28 cellular contexts compared by ENCODE assay signal in the genomic region with DNA sequence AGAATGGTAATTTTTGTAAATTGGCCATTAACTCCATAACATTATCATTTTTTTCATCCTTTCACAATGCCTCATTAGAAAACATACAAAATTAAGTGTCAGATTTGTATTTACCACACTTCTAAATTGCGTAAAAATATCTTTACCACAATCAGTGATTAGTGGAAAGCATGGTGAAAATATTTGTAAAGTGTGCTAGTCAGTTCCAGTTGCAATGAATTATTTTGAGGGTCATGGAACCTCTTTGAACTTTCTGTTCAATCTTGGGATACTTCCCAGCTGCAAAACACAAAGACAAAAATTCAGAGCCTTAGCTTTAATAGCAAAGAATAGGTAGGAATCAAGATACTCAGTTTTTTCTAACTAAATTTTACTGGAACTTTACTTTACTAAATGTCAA. TPM values are rescaled to one million over a fixed set of nuclear protein-coding genes. Genes with fewer than 3 reads are reported as not detected.
DNase-seq lines count a peak whose midpoint lies in the region; ATAC-seq, FAIRE-seq and TF ChIP-seq lines count a peak whose summit lies in the region.
"Had no signal": no experiment of that assay in that cellular context is flagged by ENCODE, and none has a peak within 500 bp of the region (broad histone marks: within the 10 kb centered on the region; RNA-seq: fewer than 3 reads in every experiment).

No MANE protein-coding gene starts in this region.

- H2BK5ac ChIP-seq in IMR-90 (ENCODE audit: low read depth, low read length, poor library complexity, severe bottlenecking), result peak overlapping the region; percentile 70

- TF ChIP-seq EP300 in A549 (IDR thresholded peaks at IDR 0.05) (no peak), gastroesophageal sphincter (IDR thresholded peaks at IDR 0.05) (no peak)

- CTCF ChIA-PET in A549 (lab: Yijun Ruan, JAX) (interaction anchor here (1.5 kb wide), 1 partner anchor 8 kb away, joined by 10 read pairs; no protein-coding TSS in a partner anchor), IMR-90 (lab: Yijun Ruan, JAX) (no interaction called here)

- H2AK5ac ChIP-seq in IMR-90 (ENCODE audit: low read depth, low read length), result no peak overlapping the region

- H3K79me1 ChIP-seq in IMR-90 (ENCODE audit: low read depth in 1 of 2, low read length in 2 of 2), result peaks cover 3 to 4% of the 10 kb centered on the region in 2 experiments; a peak in 2 of 4 replicates

- H3K4me1 ChIP-seq in A549 (0 out of 3 replicates have a peak, but pooled peaks cover 10% of the 10 kb centered on the region), IMR-90 (ENCODE audit: control insufficient read depth, insufficient read depth, low read length) (peaks cover 7% of the 10 kb centered on the region), gastroesophageal sphincter (peaks cover 0 to 40% (median 8%) of the 10 kb centered on the region in 3 donors), skeletal muscle satellite cell (ENCODE audit: control insufficient read depth, insufficient read depth, low read length) (peaks cover 52% of the 10 kb centered on the region), body of pancreas (peaks cover 7% of the 10 kb centered on the region), Peyer's patch (no peaks in the 10 kb centered on the region)
- H3K4me1 ChIP-seq: parathyroid adenoma, upper lobe of right lung had no signal

- DNase-seq in A549 (ENCODE audit: low read depth in 1 of 2, low spot score in 1 of 2), result no peak
- no peak for DNase-seq in IMR-90
- no peak for DNase-seq in SIG-M5 treated with dmso at 0.1 percent for 504 hours (lab: John Stamatoyannopoulos, UW; ENCODE audit: unreplicated experiment)
- DNase-seq in NCI-H2081 (lab: John Stamatoyannopoulos, UW), result no peak
- DNase-seq in body of pancreas, result no peak
- DNase-seq in Peyer's patch, result no peak
- DNase-seq: ACHN; activated CD4-positive, alpha-beta T cell treated with anti-CD3 and anti-CD28 coated beads, Interleukin-2, amount 50 U/mL, for 1 hour; effector CD8-positive, alpha-beta T cell; erythroblast; left colon; MG63; NCI-H1417; NCI-H2107; NCI-H510A; NK-92 treated with Interleukin-12 subunit alpha and Interleukin-12 subunit beta, amount 100 ng/mL, for 24 hours; stimulated activated CD4-positive, alpha-beta T cell treated with anti-CD3 and anti-CD28 coated beads, Interleukin-2, amount 100 ng/mL, for 48 hours; stimulated activated naive CD4-positive, alpha-beta T cell treated with Interleukin-2 at 50 U/mL for 16 hours; upper lobe of right lung; WERI-Rb-1 had no signal

- H2BK15ac ChIP-seq in IMR-90 (ENCODE audit: low read depth, low read length), result no peak overlapping the region

- no peak overlapping the region for H4K91ac ChIP-seq in IMR-90 (ENCODE audit: insufficient read depth, low read depth, low read length)

- in situ Hi-C loops in IMR-90 (cut with MboI; ENCODE audit: low sequenced_read_pairs), result loop anchor here (10.0 kb wide), 1 partner anchor 185 kb away; no protein-coding TSS in a partner anchor

- no peaks in the 10 kb centered on the region; the same call in 1 of the 2 replicates for H3K9me1 ChIP-seq in IMR-90 (ENCODE audit: insufficient read depth, low read length)

- no peaks in the 10 kb centered on the region for H4K20me1 ChIP-seq in IMR-90 (ENCODE audit: insufficient read depth, low read length)

- H2AK9ac ChIP-seq in IMR-90 (replicated peaks; ENCODE audit: low read depth, low read length, poor library complexity), result no peak overlapping the region

- H4K5ac ChIP-seq in IMR-90 (ENCODE audit: low read depth, low read length), result peak overlapping the region; percentile 53; the same call in 1 of the 2 replicates

- no peak for ATAC-seq in A549
- no peak for ATAC-seq in IMR-90 (ENCODE audit: low read depth)
- no peak for ATAC-seq in gastroesophageal sphincter
- no peak for ATAC-seq in body of pancreas
- ATAC-seq: activated naive CD4-positive, alpha-beta T cell treated with anti-CD3 and anti-CD28 coated beads, Interleukin-2, amount 50 U/mL, for 72 hours; left colon; natural killer cell treated with Interleukin-12 subunit alpha and Interleukin-12 subunit beta and Interleukin-15 and Interleukin-18, amount 100 ng/mL, for 72 hours; upper lobe of right lung had no signal

- H3K4me2 ChIP-seq in A549 (peak overlapping the region; percentile 50; the same call in 1 of the 3 replicates), IMR-90 (ENCODE audit: low read depth, low read length) (peak overlapping the region; percentile 74), skeletal muscle satellite cell (ENCODE audit: low read length) (peak overlapping the region; percentile 50)

- POLR2A ChIA-PET in A549 (lab: Yijun Ruan, JAX), result no interaction called here
- POLR2A ChIA-PET in IMR-90 (lab: Charles Lee; ENCODE audit: unreplicated experiment), result interaction anchor here (1.6 kb wide), 1 partner anchor 8 kb away, joined by 6 read pairs; no protein-coding TSS in a partner anchor

- H4K8ac ChIP-seq in IMR-90 (ENCODE audit: low read depth in 2 of 2, low read length in 2 of 2), result peak overlapping the region in 1 of 2 experiments; percentile 15; a peak in 2 of 4 replicates

- 94% methylated on average over 1 of the region's 1 CpG for WGBS in A549 (ENCODE audit: missing lambda C conversion rate)
- no CpG with 5 or more reads among the region's 1 CpG for WGBS in IMR-90 (ENCODE audit: extremely low coverage in 2 of 2, insufficient read length in 1 of 2), 2 experiments
- WGBS in gastroesophageal sphincter (ENCODE audit: low coverage in 1 of 2), 2 donors, result 16 to 33% methylated on average over 1 of the region's 1 CpG
- 53 to 57% methylated on average over 1 of the region's 1 CpG for WGBS in body of pancreas, 2 donors

- peak overlapping the region; percentile 54; the same call in 1 of the 2 replicates for H2BK120ac ChIP-seq in IMR-90 (ENCODE audit: low read depth, low read length)

- H3K4me3 ChIP-seq in A549 (no peak overlapping the region), IMR-90 (ENCODE audit: insufficient read depth, low read depth, low read length) (no peak overlapping the region), gastroesophageal sphincter (no peak overlapping the region), skeletal muscle satellite cell (ENCODE audit: low read length) (peak overlapping the region; percentile 12), body of pancreas (no peak overlapping the region), Peyer's patch (no peak overlapping the region)
- H3K4me3 ChIP-seq: MG63, upper lobe of right lung had no signal

- H3K9me3 ChIP-seq in A549 (no peaks in the 10 kb centered on the region), IMR-90 (ENCODE audit: control insufficient read depth, insufficient read depth, low read length) (no peaks in the 10 kb centered on the region), gastroesophageal sphincter (no peaks in the 10 kb centered on the region), skeletal muscle satellite cell (replicated peaks; ENCODE audit: low read length) (no peaks in the 10 kb centered on the region), body of pancreas (no peaks in the 10 kb centered on the region), Peyer's patch (no peaks in the 10 kb centered on the region)
- H3K9me3 ChIP-seq: MG63, upper lobe of right lung had no signal

- TF ChIP-seq RAD21 in A549 (conservative IDR thresholded peaks at IDR 0.05 in 1 of 2, IDR thresholded peaks at IDR 0.05 in 1 of 2) (no peak), IMR-90 (IDR thresholded peaks at IDR 0.05; ENCODE audit: low read length) (no peak)

- no peak overlapping the region for H2AFZ ChIP-seq in IMR-90 (replicated peaks; ENCODE audit: low read length, poor library complexity)
- H2AFZ ChIP-seq: parathyroid adenoma had no signal

- no peak overlapping the region for H3K23ac ChIP-seq in IMR-90 (ENCODE audit: low read depth, low read length)

- H3K56ac ChIP-seq in IMR-90 (ENCODE audit: extremely low read depth, insufficient read depth, low read length), result no peak overlapping the region

- H3K18ac ChIP-seq in IMR-90 (ENCODE audit: low read depth, low read length), result peak overlapping the region; percentile 89; the same call in 1 of the 2 replicates

- H3K27ac ChIP-seq in A549 (no peak overlapping the region), IMR-90 (ENCODE audit: insufficient read depth, low read length) (peak overlapping the region; percentile 57; the same call in 1 of the 2 replicates), gastroesophageal sphincter (peak overlapping the region in 3 of 4 donors; percentile 12 to 86 (median 63)), body of pancreas (no peak overlapping the region), Peyer's patch (peak overlapping the region in 2 of 4 donors; percentile 20 to 53)
- H3K27ac ChIP-seq: parathyroid adenoma, upper lobe of right lung, WERI-Rb-1 had no signal

- H3K27me3 ChIP-seq in IMR-90 (ENCODE audit: control insufficient read depth, insufficient read depth, low read length) (no peaks in the 10 kb centered on the region), gastroesophageal sphincter (no peaks in the 10 kb centered on the region), skeletal muscle satellite cell (ENCODE audit: control insufficient read depth, insufficient read depth, low read length) (no peaks in the 10 kb centered on the region), body of pancreas (no peaks in the 10 kb centered on the region), Peyer's patch (no peaks in the 10 kb centered on the region)
- H3K27me3 ChIP-seq: MG63, upper lobe of right lung had no signal

- no TSS peak for BruUV-seq in IMR-90 (replicated peaks; lab: Mats Ljungman, UMichigan)

- H3K9ac ChIP-seq in IMR-90 (ENCODE audit: low read depth, low read length) (peak overlapping the region; percentile 19), skeletal muscle satellite cell (ENCODE audit: low read depth, low read length) (no peak overlapping the region)
- H3K9ac ChIP-seq: parathyroid adenoma had no signal

- TF ChIP-seq CTCF in A549 (IDR thresholded peaks at IDR 0.05), result no peak
- TF ChIP-seq CTCF in IMR-90 (conservative IDR thresholded peaks at IDR 0.05; ENCODE audit: low read depth, low read length), result no peak
- no peak for TF ChIP-seq CTCF in gastroesophageal sphincter (IDR thresholded peaks at IDR 0.05)
- TF ChIP-seq CTCF in body of pancreas (IDR thresholded peaks at IDR 0.05), result no peak
- no peak for TF ChIP-seq CTCF in Peyer's patch (IDR thresholded peaks at IDR 0.05)

- intact Hi-C loops in IMR-90 (cut with micrococcal nuclease), result loop anchor here (2.0 to 10.0 kb wide), 3 partner anchors 118 to 675 kb away; a partner anchor contains a TSS
- intact Hi-C loops in body of pancreas (cut with DNase I), result no loop called here

- H3K14ac ChIP-seq in IMR-90 (replicated peaks; ENCODE audit: low read depth, low read length), result no peak overlapping the region; the same call in 1 of the 2 replicates

- no peak for FAIRE-seq in A549 (lab: Jason Lieb, UNC)
- FAIRE-seq: H1 had no signal

- no peaks in the 10 kb centered on the region for H3K36me3 ChIP-seq in IMR-90 (ENCODE audit: control insufficient read depth, insufficient read depth, low read length)
- no peaks in the 10 kb centered on the region for H3K36me3 ChIP-seq in gastroesophageal sphincter
- no peaks in the 10 kb centered on the region for H3K36me3 ChIP-seq in skeletal muscle satellite cell (ENCODE audit: insufficient read depth, low read length)
- no peaks in the 10 kb centered on the region for H3K36me3 ChIP-seq in body of pancreas (replicated peaks in 1 of 2; ENCODE audit: insufficient read depth in 1 of 2, low read depth in 2 of 2)
- no peaks in the 10 kb centered on the region for H3K36me3 ChIP-seq in Peyer's patch
- H3K36me3 ChIP-seq: MG63, upper lobe of right lung, WERI-Rb-1 had no signal

- dilution Hi-C loops in IMR-90 (cut with HindIII; ENCODE audit: low sequenced_read_pairs, unreplicated experiment), result no loop called here

- H2BK20ac ChIP-seq in IMR-90 (ENCODE audit: low read depth, low read length), result 0 out of 2 replicates have a peak overlapping the region, but pooled peaks have one; percentile 17

- no peak overlapping the region for H3K4ac ChIP-seq in IMR-90 (ENCODE audit: low read depth, low read length)

- no peak for TF ChIP-seq POLR2A in A549 (IDR thresholded peaks at IDR 0.05; ENCODE audit: low read length)
- no peak for TF ChIP-seq POLR2A in IMR-90 (IDR thresholded peaks at IDR 0.05; ENCODE audit: low read depth, low read length)
- TF ChIP-seq POLR2A in gastroesophageal sphincter (IDR thresholded peaks at IDR 0.05), result no peak
- no peak for TF ChIP-seq POLR2A in body of pancreas (IDR thresholded peaks at IDR 0.05)
- no peak for TF ChIP-seq POLR2A in Peyer's patch (IDR thresholded peaks at IDR 0.05)

RNA-seq across cellular contexts. Expression of a gene that starts 4.0 kb away (rescaled TPM):
- polyA plus RNA-seq in A549 (2011; rRNA removed), result 3.2 and 3.7 TPM in 2 replicates
- polyA plus RNA-seq in A549 (2012; cell fraction: cytosol; rRNA removed), result 1.1 TPM in 2 replicates
- 2.2 and 2.5 TPM in 2 replicates for polyA plus RNA-seq in A549 (2012; cell fraction: nucleus; rRNA removed)
- 0.35 to 0.99 TPM (median 0.70 TPM) in 3 replicates for polyA plus RNA-seq in A549 (2017; fragmentation: RNase III; extraction: RNeasy Plus Mini Kit Qiagen cat#74134 plus additional on column Dnase treatment)
- 2.8 and 3.4 TPM in 2 replicates for polyA minus RNA-seq in A549 (2011; rRNA and poly(A)+ RNA removed)
- 408 and 411 TPM in 2 replicates for total RNA-seq in IMR-90 (2012; rRNA removed)
- 326 and 402 TPM in 2 replicates for polyA plus RNA-seq in IMR-90 (2012; rRNA removed)
- 382 and 438 TPM in 2 replicates for polyA plus RNA-seq in IMR-90 (2012; cell fraction: cytosol; rRNA removed)
- 291 and 482 TPM in 2 replicates for polyA plus RNA-seq in IMR-90 (2012; cell fraction: nucleus; rRNA removed; ENCODE audit: low replicate concordance)
- 100 to 1,000 TPM; 211 to 408 (median 347) TPM for total RNA-seq in gastroesophageal sphincter
- 609 and 867 TPM in 2 replicates for total RNA-seq in skeletal muscle satellite cell (2012; rRNA removed)
- 10 to 100 TPM; 54.7 to 77.5 TPM for total RNA-seq in body of pancreas
- 100 to 1,000 TPM in 1 of 4 donors, 10 to 100 TPM in 3; 33.9 to 317 (median 69.9) TPM for total RNA-seq in Peyer's patch
- total RNA-seq: natural killer cell treated with Interleukin-12 subunit alpha and Interleukin-12 subunit beta and Interleukin-15 and Interleukin-18, amount 100 ng/mL, for 72 hours; T-helper 2 cell treated with Interferon-gamma antibody and Interleukin-4, amounts not matched to agents 100 ng/mL and 5 ng/mL, for 36 hours had no signal
- polyA plus RNA-seq: CD14-positive monocyte had no signal

Comparison
In these comparisons a context has a peak if more than half of its experiments do, and no peak if none do; other contexts are left out.
1. H3K27ac ChIP-seq: peak in IMR-90 (single experiment) and gastroesophageal sphincter (3 of 4); none in A549 (0 of 2) and body of pancreas (0 of 4).
2. Peak in every context shown above with its lines, with median percentiles within 50 percentile points of each other: H3K4me2 ChIP-seq.